In genomic region chr11:14454861-14455632, GRCh38 we compare ENCODE assay signal across 8 cellular contexts. TPM values are rescaled to one million over a fixed set of nuclear protein-coding genes. Genes with fewer than 3 reads are reported as not detected.
DNase-seq lines count a peak whose midpoint lies in the region; ATAC-seq and TF ChIP-seq lines count a peak whose summit lies in the region.

No MANE protein-coding gene starts in this region.

- TF ChIP-seq CTCF in breast epithelium (IDR thresholded peaks at IDR 0.05) = peak in 2 of 3 donors; percentile 42 to 48
- peak; percentile 55 for TF ChIP-seq CTCF in kidney epithelial cell (IDR thresholded peaks at IDR 0.05; ENCODE audit: insufficient read depth, low read length, poor library complexity, severe bottlenecking)

- H3K4me1 ChIP-seq in breast epithelium (no peaks in the 10 kb centered on the region), aorta (ENCODE audit: control insufficient read depth in 1 of 2, insufficient read depth in 2 of 2, low read length in 2 of 2) (peaks cover 0 to 2% of the 10 kb centered on the region in 2 donors)

- no peak for TF ChIP-seq POLR2A in breast epithelium (IDR thresholded peaks at IDR 0.05)

- H3K9me3 ChIP-seq in breast epithelium (no peaks in the 10 kb centered on the region), aorta (ENCODE audit: control insufficient read depth, low read length) (no peaks in the 10 kb centered on the region)

- H3K27me3 ChIP-seq in breast epithelium (no peaks in the 10 kb centered on the region), kidney epithelial cell (ENCODE audit: control insufficient read depth, insufficient read depth, low read length) (no peaks in the 10 kb centered on the region), aorta (ENCODE audit: control insufficient read depth in 1 of 2, insufficient read depth in 2 of 2, low read length in 1 of 2) (no peaks in the 10 kb centered on the region)

- H3K4me3 ChIP-seq in breast epithelium = no peak overlapping the region
- H3K4me3 ChIP-seq in kidney epithelial cell (ENCODE audit: low read depth, low read length) = no peak overlapping the region
- H3K4me3 ChIP-seq in aorta (ENCODE audit: low read length in 2 of 2) = no peak overlapping the region

- H3K27ac ChIP-seq in breast epithelium = no peak overlapping the region
- H3K27ac ChIP-seq in aorta (ENCODE audit: low read depth in 1 of 2, low read length in 2 of 2) = no peak overlapping the region

- intact Hi-C loops in breast epithelium (cut with DNase I; ENCODE audit: low total_unique reads) (no loop called here), aorta (cut with DNase I) (loop anchor here in 1 of 2 donors (2.0 kb wide), 1 partner anchor 154 kb away; no protein-coding TSS in a partner anchor)

- ATAC-seq in aorta (ENCODE audit: low FRiP score) (peak; percentile 72), GM19455 (IDR thresholded peaks at IDR 0.05; ENCODE audit: unreplicated experiment) (no peak)

- no peaks in the 10 kb centered on the region for H3K36me3 ChIP-seq in breast epithelium
- H3K36me3 ChIP-seq in kidney epithelial cell (ENCODE audit: control insufficient read depth, insufficient read depth, low read length) = no peaks in the 10 kb centered on the region
- no peaks in the 10 kb centered on the region for H3K36me3 ChIP-seq in aorta (ENCODE audit: control insufficient read depth in 1 of 2, insufficient read depth in 2 of 2, low read length in 1 of 2)

- WGBS in aorta, 2 donors = 57 to 62% methylated on average over 7 of the region's 7 CpGs

- DNase-seq in NCI-H2107 treated with DMSO at 0.1 percent for 48 hours (lab: John Stamatoyannopoulos, UW; ENCODE audit: unreplicated experiment) = peak; percentile 1
- DNase-seq in NCI-H2107 (lab: John Stamatoyannopoulos, UW) = no peak
- DNase-seq in M059J (ENCODE audit: low read depth) = peak; percentile 40
- no peak for DNase-seq in breast epithelium (ENCODE audit: low spot score in 2 of 2)
- DNase-seq in kidney epithelial cell (ENCODE audit: low read depth) = no peak
- no peak for DNase-seq in aorta
- no peak for DNase-seq in stimulated activated CD4-positive, alpha-beta T cell treated with anti-CD3 and anti-CD28 coated beads, Interleukin-1b, Interleukin-23, amount 100 ng/mL, for 48 hours

RNA-seq across cellular contexts. Expression of gene COPB1, which starts 44.6 kb away (rescaled TPM):
- total RNA-seq in M059J (2014; rRNA removed; shearing (Covaris generic)) = 263 and 357 TPM in 2 replicates
- total RNA-seq in breast epithelium (100 to 1,000 TPM in 2 of 3 donors, 10 to 100 TPM in 1; 95.2 to 139 (median 115) TPM), kidney epithelial cell (124 and 131 TPM in 2 replicates), aorta (10 to 100 TPM; 90.6 to 92.8 TPM)
- 10 to 100 TPM; 45.3 to 48.6 TPM for polyA plus RNA-seq in aorta

Comparison
In these comparisons a context has a peak if more than half of its experiments do, and no peak if none do; other contexts are left out.
1. DNase-seq: peak in NCI-H2107 treated with DMSO at 0.1 percent for 48 hours (single experiment) and M059J (single experiment); none in NCI-H2107 (single experiment), breast epithelium (0 of 2), kidney epithelial cell (single experiment), aorta (0 of 2) and stimulated activated CD4-positive, alpha-beta T cell treated with anti-CD3 and anti-CD28 coated beads, Interleukin-1b, Interleukin-23, amount 100 ng/mL, for 48 hours (single experiment).